Comparison of ENCODE assay signal across 9 cellular contexts in the genomic region with DNA sequence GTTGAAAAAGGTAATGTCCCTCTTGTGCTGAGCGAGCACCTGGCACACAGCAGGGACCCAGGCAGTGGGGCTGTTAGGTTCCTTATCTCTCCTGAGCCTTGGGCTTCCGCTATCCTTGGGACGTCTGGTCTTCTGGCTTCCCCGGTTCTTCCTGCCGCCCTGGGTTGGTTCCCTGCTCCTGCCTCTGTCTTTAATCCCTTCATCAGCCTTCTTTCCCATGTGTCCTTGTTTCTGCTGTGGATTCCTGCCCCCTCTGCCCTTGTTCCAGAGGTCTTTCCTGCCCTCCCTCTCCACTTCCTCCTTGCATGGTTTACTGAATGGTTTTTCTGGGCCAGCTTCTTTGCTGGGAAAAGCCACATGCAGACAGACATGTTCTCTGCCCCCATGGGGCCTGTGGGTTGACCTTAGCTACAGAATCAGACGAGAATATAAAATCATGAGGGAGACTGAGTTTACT. TPM values are rescaled to one million over a fixed set of nuclear protein-coding genes. Genes with fewer than 3 reads are reported as not detected.
DNase-seq lines count a peak whose midpoint lies in the region; ATAC-seq and TF ChIP-seq lines count a peak whose summit lies in the region.
"Had no signal": no experiment of that assay in that cellular context is flagged by ENCODE, and none has a peak within 500 bp of the region (broad histone marks: within the 10 kb centered on the region; RNA-seq: fewer than 3 reads in every experiment).

No MANE protein-coding gene starts in this region.

- H3K79me2 ChIP-seq in OCI-LY1 (ENCODE audit: insufficient read depth, low read length), result peaks cover 41% of the 10 kb centered on the region

- H3K27ac Mint-ChIP-seq in effector memory CD8-positive, alpha-beta T cell, result peak overlapping the region in 1 of 2 donors; percentile 59
- peak overlapping the region; percentile 63 for H3K27ac Mint-ChIP-seq in osteocyte (ENCODE audit: unreplicated experiment)

- H3K9me3 Mint-ChIP-seq in effector memory CD8-positive, alpha-beta T cell, result no peaks in the 10 kb centered on the region
- no peaks in the 10 kb centered on the region for H3K9me3 Mint-ChIP-seq in osteocyte (ENCODE audit: unreplicated experiment)

- H3K9ac ChIP-seq in OCI-LY1 (ENCODE audit: low read length), result peak overlapping the region; percentile 88

- peaks cover 62% of the 10 kb centered on the region for H3K36me3 Mint-ChIP-seq in effector memory CD8-positive, alpha-beta T cell (ENCODE audit: insufficient read depth)
- H3K36me3 Mint-ChIP-seq in osteocyte (ENCODE audit: unreplicated experiment), result peaks cover 15% of the 10 kb centered on the region

- peaks cover 40 to 44% of the 10 kb centered on the region in 2 donors for H3K4me1 Mint-ChIP-seq in effector memory CD8-positive, alpha-beta T cell (ENCODE audit: low read depth in 2 of 2)
- H3K4me1 Mint-ChIP-seq in osteocyte (ENCODE audit: unreplicated experiment), result peaks cover 32% of the 10 kb centered on the region

- H3K4me2 ChIP-seq in OCI-LY1 (ENCODE audit: low read length), result peak overlapping the region; percentile 98

- peak overlapping the region; percentile 96 for H3K27ac ChIP-seq in OCI-LY1 (ENCODE audit: low read depth, low read length, poor library complexity, severe bottlenecking)
- H3K27ac ChIP-seq in foreskin keratinocyte, result no peak overlapping the region

- H3K27me3 ChIP-seq in OCI-LY1 (ENCODE audit: insufficient read depth, low read length), result no peaks in the 10 kb centered on the region
- H3K27me3 ChIP-seq in foreskin keratinocyte, result no peaks in the 10 kb centered on the region

- H3K4me3 Mint-ChIP-seq in effector memory CD8-positive, alpha-beta T cell, result peak overlapping the region; percentile 33 to 40
- H3K4me3 Mint-ChIP-seq in osteocyte (ENCODE audit: unreplicated experiment), result peak overlapping the region; percentile 38

- ATAC-seq in effector memory CD8-positive, alpha-beta T cell (replicated peaks), result no peak
- ATAC-seq in foreskin keratinocyte, result no peak

- TF ChIP-seq CTCF in OCI-LY1 (IDR thresholded peaks at IDR 0.05; ENCODE audit: low read length), result no peak
- no peak for TF ChIP-seq CTCF in osteocyte (IDR thresholded peaks at IDR 0.05)
- TF ChIP-seq CTCF in foreskin keratinocyte (conservative IDR thresholded peaks at IDR 0.05), result no peak

- no peaks in the 10 kb centered on the region for H3K9me3 ChIP-seq in OCI-LY1 (ENCODE audit: low read length)

- H3K4me1 ChIP-seq in OCI-LY1 (ENCODE audit: insufficient read depth, low read length, severe bottlenecking), result peaks cover 58% of the 10 kb centered on the region
- H3K4me1 ChIP-seq in foreskin keratinocyte, result peaks cover 16% of the 10 kb centered on the region

- H2AFZ ChIP-seq in OCI-LY1 (ENCODE audit: low read length), result no peak overlapping the region

- H3K9me2 ChIP-seq in OCI-LY1 (ENCODE audit: low read depth, low read length), result no peaks in the 10 kb centered on the region

- peaks cover 53% of the 10 kb centered on the region for H3K36me3 ChIP-seq in OCI-LY1 (ENCODE audit: insufficient read depth, low read length)

- H4K20me1 ChIP-seq in OCI-LY1 (ENCODE audit: insufficient read depth, low read length), result no peaks in the 10 kb centered on the region

- DNase-seq in GF-D8 (lab: John Stamatoyannopoulos, UW), result peak; percentile 30
- no peak for DNase-seq in effector memory CD8-positive, alpha-beta T cell
- DNase-seq in osteocyte (ENCODE audit: extremely low spot score, unreplicated experiment), result no peak
- DNase-seq in stimulated activated CD4-positive, alpha-beta T cell treated with anti-CD3 and anti-CD28 coated beads, Interleukin-2, amount 100 ng/mL, for 48 hours, result no peak
- no peak for DNase-seq in NOMO-1 treated with DMSO at 0.1 percent for 48 hours (lab: John Stamatoyannopoulos, UW; ENCODE audit: unreplicated experiment)
- DNase-seq in foreskin keratinocyte, result no peak
- DNase-seq in AG08395 (ENCODE audit: low spot score), result no peak
- DNase-seq: NCI-H1417 had no signal

- peak overlapping the region; percentile 97 for H3K4me3 ChIP-seq in OCI-LY1 (ENCODE audit: low read depth, low read length, poor library complexity, severe bottlenecking)

- H3F3A ChIP-seq in OCI-LY1 (ENCODE audit: insufficient read depth, low read length), result no peaks in the 10 kb centered on the region; the same call in 1 of the 2 replicates

- no peaks in the 10 kb centered on the region for H3K27me3 Mint-ChIP-seq in effector memory CD8-positive, alpha-beta T cell
- no peaks in the 10 kb centered on the region for H3K27me3 Mint-ChIP-seq in osteocyte (ENCODE audit: unreplicated experiment)

RNA-seq across cellular contexts. Expression of gene EPN1, which starts 2.6 kb away (rescaled TPM):
- total RNA-seq in osteocyte (142 and 148 TPM in 2 replicates), foreskin keratinocyte (90.8 and 95.3 TPM in 2 replicates)
- 139 and 144 TPM in 2 replicates for polyA plus RNA-seq in foreskin keratinocyte

RNA-seq across cellular contexts. Expression of gene U2AF2, which starts 22.8 kb away (rescaled TPM):
- total RNA-seq in osteocyte (174 and 189 TPM in 2 replicates), foreskin keratinocyte (166 and 198 TPM in 2 replicates)
- polyA plus RNA-seq in foreskin keratinocyte, result 158 and 176 TPM in 2 replicates

RNA-seq across cellular contexts. Expression of gene CCDC106, which starts 29.6 kb away (rescaled TPM):
- 25.9 and 28.1 TPM in 2 replicates for total RNA-seq in osteocyte
- 4.7 and 6.1 TPM in 2 replicates for total RNA-seq in foreskin keratinocyte
- 7.9 and 9.3 TPM in 2 replicates for polyA plus RNA-seq in foreskin keratinocyte

RNA-seq across cellular contexts. Expression of gene ZNF581, which starts 34.2 kb away (rescaled TPM):
- 29.6 and 33.8 TPM in 2 replicates for total RNA-seq in osteocyte
- total RNA-seq in foreskin keratinocyte, result 21.6 and 22.1 TPM in 2 replicates
- polyA plus RNA-seq in foreskin keratinocyte, result 28.0 and 30.5 TPM in 2 replicates

RNA-seq across cellular contexts. Expression of gene ZNF580, which starts 36.8 kb away (rescaled TPM):
- total RNA-seq in osteocyte (62.3 and 79.8 TPM in 2 replicates), foreskin keratinocyte (9.8 and 11.2 TPM in 2 replicates)
- 20.4 and 23.2 TPM in 2 replicates for polyA plus RNA-seq in foreskin keratinocyte
